ENCODE assay signal across 10 cellular contexts in genomic region chr3:40800343-40800742, GRCh38.
DNase-seq lines count a peak whose midpoint lies in the region; ATAC-seq and TF ChIP-seq lines count a peak whose summit lies in the region.
"Had no signal": no experiment of that assay in that cellular context is flagged by ENCODE, and none has a peak within 500 bp of the region (broad histone marks: within the 10 kb centered on the region; RNA-seq: fewer than 3 reads in every experiment).

No MANE protein-coding gene starts in this region.

- ATAC-seq in right lobe of liver (peak; percentile 36 to 100 (median 55)), HG02885 (IDR thresholded peaks at IDR 0.05; ENCODE audit: poor library complexity, unreplicated experiment) (no peak), GM21515 (IDR thresholded peaks at IDR 0.05; ENCODE audit: unreplicated experiment) (no peak)

- DNase-seq in AG09309 (ENCODE audit: low read depth): peak; percentile 5
- peak; percentile 26 for DNase-seq in LoVo (ENCODE audit: low spot score)
- DNase-seq in cardiac fibroblast (ENCODE audit: low read depth in 2 of 2): peak; percentile 85 to 97
- no peak for DNase-seq in right lobe of liver
- DNase-seq in activated CD4-positive, CD25-positive, alpha-beta regulatory T cell (lab: John Stamatoyannopoulos, UW): no peak
- DNase-seq in activated CD4-positive, alpha-beta T cell treated with anti-CD3 and anti-CD28 coated beads for 48 hours: no peak
- DNase-seq: kidney, NCI-H526 treated with DMSO at 0.1 percent for 48 hours had no signal

- TF ChIP-seq CTCF in AG09309 (IDR thresholded peaks at IDR 0.05; ENCODE audit: control insufficient read depth, insufficient read depth, low read depth, low read length, missing control alignments) (no peak), cardiac fibroblast (IDR thresholded peaks at IDR 0.05; ENCODE audit: low read depth, low read length) (no peak), right lobe of liver (IDR thresholded peaks at IDR 0.05) (no peak)

- H3K27me3 ChIP-seq in right lobe of liver: no peaks in the 10 kb centered on the region

- intact Hi-C loops in right lobe of liver (cut with DNase I): no loop called here

- H3K4me3 ChIP-seq in AG09309 (ENCODE audit: control insufficient read depth, low read depth, low read length) (no peak overlapping the region), cardiac fibroblast (replicated peaks in 1 of 2; ENCODE audit: low read depth in 2 of 2, low read length in 2 of 2) (no peak overlapping the region), right lobe of liver (no peak overlapping the region)

- no peak for TF ChIP-seq POLR2A in right lobe of liver (IDR thresholded peaks at IDR 0.05)

- no peaks in the 10 kb centered on the region for H3K9me3 ChIP-seq in right lobe of liver

- no peak overlapping the region for H3K27ac ChIP-seq in right lobe of liver

- no peaks in the 10 kb centered on the region for H3K4me1 ChIP-seq in right lobe of liver

- H3K36me3 ChIP-seq in right lobe of liver: no peaks in the 10 kb centered on the region

Comparison
In these comparisons a context has a peak if more than half of its experiments do, and no peak if none do; other contexts are left out.
1. DNase-seq: peak in AG09309 (single experiment), LoVo (single experiment) and cardiac fibroblast (2 of 2); none in right lobe of liver (0 of 3), activated CD4-positive, CD25-positive, alpha-beta regulatory T cell (0 of 4) and activated CD4-positive, alpha-beta T cell treated with anti-CD3 and anti-CD28 coated beads for 48 hours (single experiment).
2. ATAC-seq: peak in right lobe of liver (4 of 4); none in HG02885 (single experiment) and GM21515 (single experiment).